Comparison of ENCODE assay signal across 19 cellular contexts in the genomic region with DNA sequence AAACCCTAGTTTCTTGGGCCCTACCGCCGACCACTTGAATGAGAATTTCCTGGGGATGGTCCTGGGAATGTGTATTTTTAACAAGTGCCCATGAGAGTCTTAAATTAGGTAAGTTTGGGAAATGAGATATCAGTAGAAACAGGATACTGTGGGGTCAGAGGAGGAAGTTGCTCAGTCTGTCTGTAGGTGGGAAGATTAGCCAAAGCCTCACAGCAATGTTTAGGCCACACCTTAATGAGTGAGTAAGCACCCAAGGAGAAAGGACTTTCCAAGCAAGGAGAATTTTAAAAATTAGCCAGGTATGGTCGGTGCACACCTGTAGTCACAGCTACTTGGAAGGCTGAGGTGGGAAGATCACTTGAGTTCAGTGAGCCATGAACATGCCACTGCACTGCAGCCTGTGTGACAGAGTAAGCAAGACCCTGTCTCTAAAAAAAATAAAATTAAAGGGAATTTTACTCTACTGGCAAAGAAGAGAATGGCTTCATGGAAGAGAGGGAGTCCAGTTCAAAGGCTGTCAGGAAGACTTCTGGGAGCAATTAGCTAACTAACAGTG. TPM values are rescaled to one million over a fixed set of nuclear protein-coding genes. Genes with fewer than 3 reads are reported as not detected.
DNase-seq lines count a peak whose midpoint lies in the region; ATAC-seq, FAIRE-seq and TF ChIP-seq lines count a peak whose summit lies in the region.
"Had no signal": no experiment of that assay in that cellular context is flagged by ENCODE, and none has a peak within 500 bp of the region (broad histone marks: within the 10 kb centered on the region; RNA-seq: fewer than 3 reads in every experiment).

No MANE protein-coding gene starts in this region.

- FAIRE-seq in GM12892 (lab: Jason Lieb, UNC) (peak; percentile 48), bronchial epithelial cell (lab: Jason Lieb, UNC) (peak; percentile 79)

- ATAC-seq in mucosa of descending colon, result peak; percentile 35
- ATAC-seq in effector memory CD8-positive, alpha-beta T cell (replicated peaks), result no peak
- ATAC-seq: activated CD4-positive, CD25-positive, alpha-beta regulatory T cell treated with anti-CD3 and anti-CD28 coated beads, Interleukin-2, amount 50 U/mL, for 24 hours; activated T-helper 17 cell treated with anti-CD3 and anti-CD28 coated beads, Interleukin-2, amount 50 U/mL, for 72 hours; body of pancreas; gastrocnemius medialis; left colon had no signal

- DNase-seq in GM12892 (ENCODE audit: insufficient read length), result no peak
- DNase-seq in NB4 (ENCODE audit: low read depth), result peak; percentile 21
- DNase-seq in bronchial epithelial cell (ENCODE audit: low read depth), result peak; percentile 85
- DNase-seq in mucosa of descending colon, result no peak
- DNase-seq in NCI-H1092 treated with DMSO at 0.1 percent for 48 hours (lab: John Stamatoyannopoulos, UW), result no peak
- DNase-seq in activated CD4-positive, alpha-beta T cell treated with anti-CD3 and anti-CD28 coated beads, Interleukin-2, amount 10 ng/mL, durations not matched to agents 24 days and 14 days, result no peak
- DNase-seq in effector memory CD8-positive, alpha-beta T cell, result no peak
- DNase-seq: body of pancreas; CD4-positive, alpha-beta T cell; DMS53; gastrocnemius medialis; KG1; left colon; NCI-H526 treated with DMSO at 0.1 percent for 48 hours had no signal

- no peaks in the 10 kb centered on the region for H3K27me3 ChIP-seq in bronchial epithelial cell (ENCODE audit: control insufficient read depth, insufficient read depth, low read length)
- H3K27me3 ChIP-seq: body of pancreas, gastrocnemius medialis, right atrium auricular region, suprapubic skin had no signal

- H3K4me1 Mint-ChIP-seq in activated CD4-positive, alpha-beta T cell treated with anti-CD3 and anti-CD28 coated beads, Interleukin-2, amount 10 ng/mL, durations not matched to agents 24 days and 14 days, result no peaks in the 10 kb centered on the region
- no peaks in the 10 kb centered on the region for H3K4me1 Mint-ChIP-seq in effector memory CD8-positive, alpha-beta T cell (ENCODE audit: low read depth in 2 of 2)
- H3K4me1 Mint-ChIP-seq: activated T-helper 17 cell treated with anti-CD3 and anti-CD28 coated beads, Interleukin-2, amount 50 U/mL, for 72 hours had no signal

- H3K4me1 ChIP-seq in mucosa of descending colon (ENCODE audit: low read depth), result peaks cover 22% of the 10 kb centered on the region
- H3K4me1 ChIP-seq: gastrocnemius medialis, right atrium auricular region, suprapubic skin had no signal

- no peak overlapping the region for H3K4me3 ChIP-seq in NB4 (ENCODE audit: low read depth, low read length)
- H3K4me3 ChIP-seq in bronchial epithelial cell (ENCODE audit: low read depth, low read length), result no peak overlapping the region
- H3K4me3 ChIP-seq in mucosa of descending colon, result no peak overlapping the region
- H3K4me3 ChIP-seq: body of pancreas, coronary artery, gastrocnemius medialis, right atrium auricular region, suprapubic skin had no signal

- H3K27me3 Mint-ChIP-seq in activated CD4-positive, alpha-beta T cell treated with anti-CD3 and anti-CD28 coated beads, Interleukin-2, amount 10 ng/mL, durations not matched to agents 24 days and 14 days, result peaks cover 11% of the 10 kb centered on the region
- H3K27me3 Mint-ChIP-seq in effector memory CD8-positive, alpha-beta T cell, result peaks cover 0 to 5% of the 10 kb centered on the region in 2 donors
- H3K27me3 Mint-ChIP-seq: activated T-helper 17 cell treated with anti-CD3 and anti-CD28 coated beads, Interleukin-2, amount 50 U/mL, for 72 hours had no signal

- H3K9me3 Mint-ChIP-seq in activated CD4-positive, alpha-beta T cell treated with anti-CD3 and anti-CD28 coated beads, Interleukin-2, amount 10 ng/mL, durations not matched to agents 24 days and 14 days, result no peaks in the 10 kb centered on the region
- no peaks in the 10 kb centered on the region for H3K9me3 Mint-ChIP-seq in effector memory CD8-positive, alpha-beta T cell
- H3K9me3 Mint-ChIP-seq: activated T-helper 17 cell treated with anti-CD3 and anti-CD28 coated beads, Interleukin-2, amount 50 U/mL, for 72 hours; CD4-positive, alpha-beta T cell had no signal

- H3K9me3 ChIP-seq in mucosa of descending colon, result no peaks in the 10 kb centered on the region
- H3K9me3 ChIP-seq: body of pancreas, gastrocnemius medialis, right atrium auricular region, suprapubic skin had no signal

- H3K27ac Mint-ChIP-seq in activated CD4-positive, alpha-beta T cell treated with anti-CD3 and anti-CD28 coated beads, Interleukin-2, amount 10 ng/mL, durations not matched to agents 24 days and 14 days, result no peak overlapping the region
- H3K27ac Mint-ChIP-seq in effector memory CD8-positive, alpha-beta T cell, result no peak overlapping the region
- H3K27ac Mint-ChIP-seq: activated T-helper 17 cell treated with anti-CD3 and anti-CD28 coated beads, Interleukin-2, amount 50 U/mL, for 72 hours; CD4-positive, alpha-beta T cell had no signal

- intact Hi-C loops in mucosa of descending colon (cut with DNase I, micrococcal nuclease), result no loop called here
- intact Hi-C loops in activated CD4-positive, alpha-beta T cell treated with anti-CD3 and anti-CD28 coated beads, Interleukin-2, amount 10 ng/mL, durations not matched to agents 24 days and 14 days (cut with micrococcal nuclease), result no loop called here

- H3K36me3 Mint-ChIP-seq in activated CD4-positive, alpha-beta T cell treated with anti-CD3 and anti-CD28 coated beads, Interleukin-2, amount 10 ng/mL, durations not matched to agents 24 days and 14 days (ENCODE audit: low read depth), result no peaks in the 10 kb centered on the region
- no peaks in the 10 kb centered on the region for H3K36me3 Mint-ChIP-seq in effector memory CD8-positive, alpha-beta T cell (ENCODE audit: insufficient read depth)

- no peak for TF ChIP-seq CTCF in NB4 (IDR thresholded peaks at IDR 0.05; ENCODE audit: low read depth, low read length)
- TF ChIP-seq CTCF in bronchial epithelial cell (IDR thresholded peaks at IDR 0.05; ENCODE audit: insufficient read depth, low read length, severe bottlenecking), result no peak
- no peak for TF ChIP-seq CTCF in mucosa of descending colon (IDR thresholded peaks at IDR 0.05)

- H3K36me3 ChIP-seq in bronchial epithelial cell (ENCODE audit: control insufficient read depth, insufficient read depth, low read length), result no peaks in the 10 kb centered on the region
- no peaks in the 10 kb centered on the region for H3K36me3 ChIP-seq in mucosa of descending colon (ENCODE audit: low read depth)
- H3K36me3 ChIP-seq: gastrocnemius medialis, right atrium auricular region, suprapubic skin had no signal

- no peak for TF ChIP-seq POLR2A in GM12892 (IDR thresholded peaks at IDR 0.05; ENCODE audit: low read depth, low read length)
- no peak for TF ChIP-seq POLR2A in NB4 (IDR thresholded peaks at IDR 0.05; ENCODE audit: extremely low read depth, insufficient read length)

- H3K4me3 Mint-ChIP-seq in activated CD4-positive, alpha-beta T cell treated with anti-CD3 and anti-CD28 coated beads, Interleukin-2, amount 10 ng/mL, durations not matched to agents 24 days and 14 days, result no peak overlapping the region
- no peak overlapping the region for H3K4me3 Mint-ChIP-seq in effector memory CD8-positive, alpha-beta T cell
- H3K4me3 Mint-ChIP-seq: activated T-helper 17 cell treated with anti-CD3 and anti-CD28 coated beads, Interleukin-2, amount 50 U/mL, for 72 hours; CD4-positive, alpha-beta T cell had no signal

RNA-seq across cellular contexts. Expression of a gene that starts 31.9 kb away (rescaled TPM):
- 0.81 TPM for polyA plus RNA-seq in GM12892 (2012; ENCODE audit: missing spikeins)
- 0.26 and 5.5 TPM in 2 replicates for total RNA-seq in bronchial epithelial cell
- total RNA-seq in mucosa of descending colon, result 100 to 1,000 TPM; 123 to 399 (median 147) TPM
- total RNA-seq in activated CD4-positive, alpha-beta T cell treated with anti-CD3 and anti-CD28 coated beads, Interleukin-2, amount 10 ng/mL, durations not matched to agents 24 days and 14 days, result 0.07 TPM in 1 of 2 replicates, not detected in the other
- total RNA-seq: CD4-positive, alpha-beta T cell had no signal

Comparison
In these comparisons a context has a peak if more than half of its experiments do, and no peak if none do; other contexts are left out.
1. DNase-seq: peak in NB4 (single experiment) and bronchial epithelial cell (single experiment); none in GM12892 (single experiment), mucosa of descending colon (0 of 3), NCI-H1092 treated with DMSO at 0.1 percent for 48 hours (single experiment), activated CD4-positive, alpha-beta T cell treated with anti-CD3 and anti-CD28 coated beads, Interleukin-2, amount 10 ng/mL, durations not matched to agents 24 days and 14 days (single experiment) and effector memory CD8-positive, alpha-beta T cell (0 of 3).
2. RNA of a gene that starts 31.9 kb away (total RNA-seq): 123 to 399 TPM in mucosa of descending colon; 0.26 to 5.5 TPM in bronchial epithelial cell and 0.07 TPM in activated CD4-positive, alpha-beta T cell treated with anti-CD3 and anti-CD28 coated beads, Interleukin-2, amount 10 ng/mL, durations not matched to agents 24 days and 14 days; every median in the first group is over 10 times any median in the second.